ENCODE assay signal across 35 cellular contexts in genomic region chr10:80320377-80320776, GRCh38. TPM values are rescaled to one million over a fixed set of nuclear protein-coding genes. Genes with fewer than 3 reads are reported as not detected.
"Had no signal": no experiment of that assay in that cellular context is flagged by ENCODE, and none has a peak within 500 bp of the region (broad histone marks: within the 10 kb centered on the region; RNA-seq: fewer than 3 reads in every experiment).

No MANE protein-coding gene starts in this region.

- H3K4me1 ChIP-seq: colonic mucosa, heart right ventricle, left ventricle myocardium inferior, prostate gland, sigmoid colon, stomach, thyroid gland, upper lobe of left lung had no signal

- H3K4me1 Mint-ChIP-seq: activated naive CD8-positive, alpha-beta T cell treated with anti-CD3 and anti-CD28 coated beads, Interleukin-2, amount 10 ng/mL, durations not matched to agents 7 days and 5 days; stimulated activated naive B cell treated with anti-CD40 and anti-IgM and Interleukin-4, amounts not matched to agents 10 μg/mL and 1 μg/mL and 100 μg/mL, for 72 hours had no signal

- DNase-seq: activated CD4-positive, alpha-beta T cell treated with anti-CD3 and anti-CD28 coated beads for 4 hours; activated CD4-positive, alpha-beta T cell treated with anti-CD3 and anti-CD28 coated beads, Interleukin-2, amount 50 U/mL, for 4 hours; activated CD8-positive, alpha-beta memory T cell treated with anti-CD3 and anti-CD28 coated beads for 24 hours; activated effector memory CD4-positive, alpha-beta T cell treated with anti-CD3 and anti-CD28 coated beads, Interleukin-2, amount 50 U/mL, for 16 hours; activated naive CD4-positive, alpha-beta T cell treated with anti-CD3 and anti-CD28 coated beads for 36 hours; activated naive CD8-positive, alpha-beta T cell treated with anti-CD3 and anti-CD28 coated beads, Interleukin-2, amount 10 ng/mL, durations not matched to agents 7 days and 5 days; cerebellar nuclear complex; colonic mucosa; effector memory CD8-positive, alpha-beta T cell; erythroblast; heart right ventricle; left ventricle myocardium inferior; mucosa of descending colon; ovary; retina; sigmoid colon; small intestine; stimulated activated CD4-positive, alpha-beta T cell treated with anti-CD3 and anti-CD28 coated beads, Interleukin-1b, Interleukin-23, amount 100 ng/mL, for 48 hours; stimulated activated naive B cell treated with anti-CD40 and anti-IgM and Interleukin-4, amounts not matched to agents 10 μg/mL and 1 μg/mL and 100 μg/mL, for 72 hours; stomach; T-helper 1 cell; thyroid gland had no signal

- H3K27ac ChIP-seq: cardiac muscle cell, colonic mucosa, heart right ventricle, left ventricle myocardium inferior, neutrophil, ovary, prostate gland, sigmoid colon, stomach, thyroid gland, upper lobe of left lung had no signal

- H3K36me3 ChIP-seq: cardiac muscle cell, colonic mucosa, heart right ventricle, left ventricle myocardium inferior, neutrophil, ovary, prostate gland, sigmoid colon, stomach, thyroid gland, upper lobe of left lung had no signal

- H3K4me3 ChIP-seq: cardiac muscle cell, colonic mucosa, heart right ventricle, left ventricle myocardium inferior, mucosa of descending colon, ovary, prostate gland, sigmoid colon, stomach, thyroid gland, upper lobe of left lung had no signal

- H3K27me3 Mint-ChIP-seq: stimulated activated naive B cell treated with anti-CD40 and anti-IgM and Interleukin-4, amounts not matched to agents 10 μg/mL and 1 μg/mL and 100 μg/mL, for 72 hours had no signal

- H3K27ac Mint-ChIP-seq: activated naive CD4-positive, alpha-beta T cell treated with anti-CD3 and anti-CD28 coated beads for 36 hours; activated naive CD8-positive, alpha-beta T cell treated with anti-CD3 and anti-CD28 coated beads, Interleukin-2, amount 10 ng/mL, durations not matched to agents 7 days and 5 days; activated T-helper 1 cell treated with anti-CD3 and anti-CD28 coated beads, Interleukin-12 subunit alpha, Interleukin-12 subunit beta, Interleukin-2, Interleukin-4 antibody, amounts not matched to agents 30 ng/mL and 10 ng/mL and 1 ng/mL, durations not matched to agents 14 hours and 24 hours and 36 hours; effector memory CD8-positive, alpha-beta T cell; natural killer cell treated with Interleukin-12 subunit alpha and Interleukin-12 subunit beta and Interleukin-15 and Interleukin-18, amount 100 ng/mL, for 72 hours; stimulated activated naive B cell treated with anti-CD40 and anti-IgM and Interleukin-4, amounts not matched to agents 10 μg/mL and 1 μg/mL and 100 μg/mL, for 72 hours; T-helper 2 cell treated with Interferon-gamma antibody and Interleukin-4, amounts not matched to agents 5 μg/mL and 100 μg/mL, for 36 hours had no signal

- H3K36me3 Mint-ChIP-seq: activated naive CD8-positive, alpha-beta T cell treated with anti-CD3 and anti-CD28 coated beads, Interleukin-2, amount 10 ng/mL, durations not matched to agents 7 days and 5 days; natural killer cell treated with Interleukin-12 subunit alpha and Interleukin-12 subunit beta and Interleukin-15 and Interleukin-18, amount 100 ng/mL, for 72 hours; stimulated activated naive B cell treated with anti-CD40 and anti-IgM and Interleukin-4, amounts not matched to agents 10 μg/mL and 1 μg/mL and 100 μg/mL, for 72 hours had no signal

- H3K9me3 ChIP-seq: colonic mucosa, left ventricle myocardium inferior, mucosa of descending colon, neutrophil, ovary, prostate gland, sigmoid colon, thyroid gland, upper lobe of left lung had no signal

- H3K9me3 Mint-ChIP-seq: activated naive CD4-positive, alpha-beta T cell treated with anti-CD3 and anti-CD28 coated beads for 36 hours; activated naive CD8-positive, alpha-beta T cell treated with anti-CD3 and anti-CD28 coated beads, Interleukin-2, amount 10 ng/mL, durations not matched to agents 7 days and 5 days; activated T-helper 1 cell treated with anti-CD3 and anti-CD28 coated beads, Interleukin-12 subunit alpha, Interleukin-12 subunit beta, Interleukin-2, Interleukin-4 antibody, amounts not matched to agents 30 ng/mL and 10 ng/mL and 1 ng/mL, durations not matched to agents 14 hours and 24 hours and 36 hours; effector memory CD8-positive, alpha-beta T cell; natural killer cell treated with Interleukin-12 subunit alpha and Interleukin-12 subunit beta and Interleukin-15 and Interleukin-18, amount 100 ng/mL, for 72 hours; stimulated activated naive B cell treated with anti-CD40 and anti-IgM and Interleukin-4, amounts not matched to agents 10 μg/mL and 1 μg/mL and 100 μg/mL, for 72 hours; T-helper 2 cell treated with Interferon-gamma antibody and Interleukin-4, amounts not matched to agents 5 μg/mL and 100 μg/mL, for 36 hours had no signal

- H3K4me3 Mint-ChIP-seq: activated naive CD4-positive, alpha-beta T cell treated with anti-CD3 and anti-CD28 coated beads for 36 hours; activated naive CD8-positive, alpha-beta T cell treated with anti-CD3 and anti-CD28 coated beads, Interleukin-2, amount 10 ng/mL, durations not matched to agents 7 days and 5 days; activated T-helper 1 cell treated with anti-CD3 and anti-CD28 coated beads, Interleukin-12 subunit alpha, Interleukin-12 subunit beta, Interleukin-2, Interleukin-4 antibody, amounts not matched to agents 30 ng/mL and 10 ng/mL and 1 ng/mL, durations not matched to agents 14 hours and 24 hours and 36 hours; effector memory CD8-positive, alpha-beta T cell; natural killer cell treated with Interleukin-12 subunit alpha and Interleukin-12 subunit beta and Interleukin-15 and Interleukin-18, amount 100 ng/mL, for 72 hours; stimulated activated naive B cell treated with anti-CD40 and anti-IgM and Interleukin-4, amounts not matched to agents 10 μg/mL and 1 μg/mL and 100 μg/mL, for 72 hours; T-helper 2 cell treated with Interferon-gamma antibody and Interleukin-4, amounts not matched to agents 5 μg/mL and 100 μg/mL, for 36 hours had no signal

- ATAC-seq: effector memory CD8-positive, alpha-beta T cell; heart right ventricle; mucosa of descending colon; stimulated activated naive B cell treated with anti-CD40 and anti-IgM and Interleukin-4, amounts not matched to agents 10 μg/mL and 1 μg/mL and 100 μg/mL, for 72 hours had no signal

RNA-seq across cellular contexts. Expression of gene MAT1A, which starts 30.9 kb away (rescaled TPM):
- total RNA-seq: activated naive CD4-positive, alpha-beta T cell treated with anti-CD3 and anti-CD28 coated beads for 36 hours; activated naive CD8-positive, alpha-beta T cell treated with anti-CD3 and anti-CD28 coated beads, Interleukin-2, amount 10 ng/mL, durations not matched to agents 7 days and 5 days; activated T-helper 1 cell treated with anti-CD3 and anti-CD28 coated beads, Interleukin-12 subunit alpha, Interleukin-12 subunit beta, Interleukin-2, Interleukin-4 antibody, amounts not matched to agents 30 ng/mL and 10 ng/mL and 1 ng/mL, durations not matched to agents 14 hours and 24 hours and 36 hours; dermis microvascular lymphatic vessel endothelial cell; glomerular endothelial cell; left ventricle myocardium inferior; lung microvascular endothelial cell; natural killer cell treated with Interleukin-12 subunit alpha and Interleukin-12 subunit beta and Interleukin-15 and Interleukin-18, amount 100 ng/mL, for 72 hours; sigmoid colon; stomach had no signal

RNA-seq across cellular contexts. Expression of gene DYDC1, which starts 36.2 kb away (rescaled TPM):
- total RNA-seq: activated naive CD4-positive, alpha-beta T cell treated with anti-CD3 and anti-CD28 coated beads for 36 hours; activated naive CD8-positive, alpha-beta T cell treated with anti-CD3 and anti-CD28 coated beads, Interleukin-2, amount 10 ng/mL, durations not matched to agents 7 days and 5 days; activated T-helper 1 cell treated with anti-CD3 and anti-CD28 coated beads, Interleukin-12 subunit alpha, Interleukin-12 subunit beta, Interleukin-2, Interleukin-4 antibody, amounts not matched to agents 30 ng/mL and 10 ng/mL and 1 ng/mL, durations not matched to agents 14 hours and 24 hours and 36 hours; cardiac muscle cell; colonic mucosa; dermis microvascular lymphatic vessel endothelial cell; glomerular endothelial cell; heart right ventricle; kidney epithelial cell; left ventricle myocardium inferior; lung microvascular endothelial cell; mesenteric fat pad; mucosa of descending colon; myocyte; natural killer cell treated with Interleukin-12 subunit alpha and Interleukin-12 subunit beta and Interleukin-15 and Interleukin-18, amount 100 ng/mL, for 72 hours; sigmoid colon; stomach had no signal

RNA-seq across cellular contexts. Expression of gene DYDC2, which starts 36.2 kb away (rescaled TPM):
- total RNA-seq: activated naive CD4-positive, alpha-beta T cell treated with anti-CD3 and anti-CD28 coated beads for 36 hours; activated naive CD8-positive, alpha-beta T cell treated with anti-CD3 and anti-CD28 coated beads, Interleukin-2, amount 10 ng/mL, durations not matched to agents 7 days and 5 days; activated T-helper 1 cell treated with anti-CD3 and anti-CD28 coated beads, Interleukin-12 subunit alpha, Interleukin-12 subunit beta, Interleukin-2, Interleukin-4 antibody, amounts not matched to agents 30 ng/mL and 10 ng/mL and 1 ng/mL, durations not matched to agents 14 hours and 24 hours and 36 hours; cardiac muscle cell; glomerular endothelial cell; heart right ventricle; left ventricle myocardium inferior; lung microvascular endothelial cell; mesenteric fat pad; mucosa of descending colon; myocyte; natural killer cell treated with Interleukin-12 subunit alpha and Interleukin-12 subunit beta and Interleukin-15 and Interleukin-18, amount 100 ng/mL, for 72 hours; prostate gland; sigmoid colon; stomach; thyroid gland had no signal
